ENCODE assay signal across 8 cellular contexts in genomic region chr11:69293819-69294505, GRCh38. TPM values are rescaled to one million over a fixed set of nuclear protein-coding genes. Genes with fewer than 3 reads are reported as not detected.
DNase-seq lines count a peak whose midpoint lies in the region; ATAC-seq lines count a peak whose summit lies in the region.

TSS of gene MYEOV (plus strand) at chr11:69294155. CDS start at chr11:69295355, 1,200 bp downstream.

- no peak within 1 kb of the TSS for H3K4me3 Mint-ChIP-seq in T-helper 17 cell

- intact Hi-C loops in left colon (cut with DNase I, micrococcal nuclease): loop anchor here (10.0 kb wide), 2 partner anchors 341 to 351 kb away; partner anchors contain the start of gene CCND1 (in 1 of the 2)

- H3K27ac Mint-ChIP-seq in T-helper 17 cell: no peak within 1 kb of the TSS

- peaks cover 31% of the 10 kb centered on the region for H3K4me1 Mint-ChIP-seq in T-helper 17 cell

- no peaks in the 10 kb centered on the region for H3K36me3 Mint-ChIP-seq in T-helper 17 cell (ENCODE audit: low read depth)

- no peaks in the 10 kb centered on the region for H3K27me3 Mint-ChIP-seq in T-helper 17 cell

- no peaks in the 10 kb centered on the region for H3K9me3 ChIP-seq in T-helper 17 cell (ENCODE audit: control insufficient read depth, low read length, poor library complexity, severe bottlenecking)

- DNase-seq in Daoy (ENCODE audit: low read depth): peak; percentile 64
- peak; percentile 39 for DNase-seq in LHCN-M2 (ENCODE audit: low read depth)
- peak; percentile 43 for DNase-seq in activated T-cell treated with anti-CD3 and anti-CD28 coated beads for 48 hours (ENCODE audit: low read depth)
- DNase-seq in left colon: peak; percentile 83 to 88
- no peak for DNase-seq in T-helper 17 cell
- DNase-seq in superior temporal gyrus (ENCODE audit: extremely low spot score): no peak

- peak; percentile 73 for ATAC-seq in left colon
- no peak for ATAC-seq in T-helper 17 cell
- ATAC-seq in GM18858 (IDR thresholded peaks at IDR 0.05; ENCODE audit: unreplicated experiment): no peak
- ATAC-seq in HG03045 (IDR thresholded peaks at IDR 0.05; ENCODE audit: unreplicated experiment): no peak

RNA-seq across cellular contexts. Expression of gene MYEOV, which starts in this region (rescaled TPM):
- 5.6 and 13.6 TPM in 2 replicates for total RNA-seq in Daoy (2014; rRNA removed; shearing (Covaris generic))
- total RNA-seq in LHCN-M2 (2014; rRNA removed): 11.8 and 21.0 TPM in 2 replicates
- 36.9 TPM for polyA plus RNA-seq in LHCN-M2 (2012)
- 1 to 10 TPM; 3.8 to 8.0 TPM for total RNA-seq in left colon
- total RNA-seq in T-helper 17 cell: 1 to 10 TPM in 1 of 2 donors, under 1 TPM in 1; 0.60 to 8.9 TPM

Comparison
In these comparisons a context has a peak if more than half of its experiments do, and no peak if none do; other contexts are left out.
1. DNase-seq: peak in Daoy (single experiment), LHCN-M2 (single experiment), activated T-cell treated with anti-CD3 and anti-CD28 coated beads for 48 hours (single experiment) and left colon (2 of 2); none in T-helper 17 cell (0 of 3) and superior temporal gyrus (single experiment).